In genomic region chr9:96136992-96137665, GRCh38 we compare ENCODE assay signal across 10 cellular contexts.
A peak's percentile ranks its signal among the peaks of the same experiment; 100 is the strongest.
DNase-seq lines count a peak whose midpoint lies in the region; ATAC-seq, FAIRE-seq and TF ChIP-seq lines count a peak whose summit lies in the region.
"Had no signal": no experiment of that assay in that cellular context is flagged by ENCODE, and none has a peak within 500 bp of the region (broad histone marks: within the 10 kb centered on the region; RNA-seq: fewer than 3 reads in every experiment).

No MANE protein-coding gene starts in this region.

- no peaks in the 10 kb centered on the region for H3K79me2 ChIP-seq in endothelial cell of umbilical vein (ENCODE audit: control insufficient read depth, insufficient read depth, low read length)

- no peaks in the 10 kb centered on the region for H4K20me1 ChIP-seq in endothelial cell of umbilical vein (replicated peaks; ENCODE audit: control insufficient read depth, extremely low read depth, insufficient read depth, low read length)

- H3K36me3 ChIP-seq in endothelial cell of umbilical vein (ENCODE audit: control insufficient read depth in 2 of 2, extremely low read depth in 1 of 2, insufficient read depth in 2 of 2, low read length in 2 of 2) (no peaks in the 10 kb centered on the region), pancreas (no peaks in the 10 kb centered on the region)

- dilution Hi-C loops in endothelial cell of umbilical vein (cut with MboI; ENCODE audit: extremely low pct_ligation_motif_present, low sequenced_read_pairs): no loop called here

- no peak overlapping the region for H3K9ac ChIP-seq in endothelial cell of umbilical vein (replicated peaks; ENCODE audit: extremely low read depth, insufficient read depth, low read length)

- BruUV-seq in endothelial cell of umbilical vein (replicated peaks; lab: Mats Ljungman, UMichigan): no TSS peak

- TF ChIP-seq CTCF in endothelial cell of umbilical vein (IDR thresholded peaks at IDR 0.05; ENCODE audit: extremely low read depth in 1 of 2, insufficient read depth in 1 of 2, low read depth in 1 of 2, low read length in 2 of 2): no peak
- no peak for TF ChIP-seq CTCF in pancreas (IDR thresholded peaks at IDR 0.05)

- H3K4me1 Mint-ChIP-seq in activated CD4-positive, alpha-beta T cell treated with anti-CD3 and anti-CD28 coated beads for 36 hours: peaks cover 7% of the 10 kb centered on the region

- FAIRE-seq in endothelial cell of umbilical vein (lab: Jason Lieb, UNC) (peak; percentile 70), pancreas (lab: Jason Lieb, UNC) (no peak)
- FAIRE-seq: colon had no signal

- POLR2A ChIA-PET in activated CD4-positive, alpha-beta T cell treated with anti-CD3 and anti-CD28 coated beads for 36 hours (lab: Charles Lee): no interaction called here
- POLR2A ChIA-PET in endothelial cell of umbilical vein (lab: Charles Lee): no interaction called here

- TF ChIP-seq POLR2A in endothelial cell of umbilical vein (IDR thresholded peaks at IDR 0.05; ENCODE audit: low read depth, low read length): no peak

- H3K27ac Mint-ChIP-seq in activated CD4-positive, alpha-beta T cell treated with anti-CD3 and anti-CD28 coated beads for 36 hours: no peak overlapping the region

- no peaks in the 10 kb centered on the region for H3K9me1 ChIP-seq in endothelial cell of umbilical vein (replicated peaks; ENCODE audit: control insufficient read depth, extremely low read depth, insufficient read depth, low read length)

- H2AFZ ChIP-seq in endothelial cell of umbilical vein (ENCODE audit: low read depth, low read length): peak overlapping the region; percentile 11

- intact Hi-C loops in activated CD4-positive, alpha-beta T cell treated with anti-CD3 and anti-CD28 coated beads for 36 hours (cut with DNase I, micrococcal nuclease): no loop called here
- intact Hi-C loops in endothelial cell of umbilical vein (cut with micrococcal nuclease): loop anchor here (10.0 kb wide), 1 partner anchor 822 kb away; the partner anchor contains the start of gene FANCC
- intact Hi-C loops in pancreas (cut with DNase I): no loop called here

- peak overlapping the region; percentile 32 for H3K4me2 ChIP-seq in endothelial cell of umbilical vein (ENCODE audit: insufficient read depth, low read length)

- H3K9me3 Mint-ChIP-seq in activated CD4-positive, alpha-beta T cell treated with anti-CD3 and anti-CD28 coated beads for 36 hours (ENCODE audit: low read depth): peaks cover 8% of the 10 kb centered on the region

- no peak overlapping the region for H3K4me3 Mint-ChIP-seq in activated CD4-positive, alpha-beta T cell treated with anti-CD3 and anti-CD28 coated beads for 36 hours

- H3K27me3 ChIP-seq in endothelial cell of umbilical vein (ENCODE audit: control insufficient read depth in 2 of 2, insufficient read depth in 2 of 2, low read length in 2 of 2): peaks cover 0 to 2% of the 10 kb centered on the region in 2 experiments
- H3K27me3 ChIP-seq in pancreas: no peaks in the 10 kb centered on the region

- WGBS in pancreas, 2 donors: 35 to 38% methylated on average over 8 of the region's 8 CpGs

- peaks cover 6% of the 10 kb centered on the region for H3K27me3 Mint-ChIP-seq in activated CD4-positive, alpha-beta T cell treated with anti-CD3 and anti-CD28 coated beads for 36 hours

- H3K36me3 Mint-ChIP-seq in activated CD4-positive, alpha-beta T cell treated with anti-CD3 and anti-CD28 coated beads for 36 hours (ENCODE audit: low read depth): no peaks in the 10 kb centered on the region

- CTCF ChIA-PET in activated CD4-positive, alpha-beta T cell treated with anti-CD3 and anti-CD28 coated beads for 36 hours (lab: Charles Lee): no interaction called here
- CTCF ChIA-PET in endothelial cell of umbilical vein (lab: Charles Lee): interaction anchor here (0.6 to 1.6 kb wide), 5 partner anchors 14 to 1009 kb away, joined by 3 to 5 read pairs (median 3); no protein-coding TSS in a partner anchor

- H3K4me1 ChIP-seq in endothelial cell of umbilical vein (ENCODE audit: control insufficient read depth, extremely low read depth, insufficient read depth, low read length): peaks cover 17% of the 10 kb centered on the region
- H3K4me1 ChIP-seq in pancreas: no peaks in the 10 kb centered on the region

- H3K27ac ChIP-seq in endothelial cell of umbilical vein (ENCODE audit: insufficient read depth, low read depth, low read length): no peak overlapping the region
- H3K27ac ChIP-seq in pancreas: peak overlapping the region in 3 of 4 donors; percentile 25 to 54 (median 50)

- no peak overlapping the region for H3K4me3 ChIP-seq in endothelial cell of umbilical vein (replicated peaks in 1 of 3; ENCODE audit: insufficient read depth in 1 of 3, low read depth in 1 of 3, low read length in 3 of 3)
- no peak overlapping the region for H3K4me3 ChIP-seq in pancreas

- no peaks in the 10 kb centered on the region for H3K9me3 ChIP-seq in endothelial cell of umbilical vein (replicated peaks; ENCODE audit: control insufficient read depth, insufficient read depth, low read length)
- H3K9me3 ChIP-seq in pancreas: no peaks in the 10 kb centered on the region

- ATAC-seq in activated CD4-positive, alpha-beta T cell treated with anti-CD3 and anti-CD28 coated beads for 36 hours: no peak
- ATAC-seq in HG02610 (IDR thresholded peaks at IDR 0.05; ENCODE audit: unreplicated experiment) (peak; percentile 95), pancreas (peak in 3 of 4 donors; percentile 72 to 87 (median 79))

- peak; percentile 24 for DNase-seq in activated CD4-positive, alpha-beta T cell treated with anti-CD3 and anti-CD28 coated beads for 36 hours
- no peak for DNase-seq in activated CD4-positive, alpha-beta T cell treated with anti-CD3 and anti-CD28 coated beads, Interleukin-2, amount 50 U/mL, for 48 hours
- peak; percentile 59 for DNase-seq in NOMO-1 treated with DMSO at 0.1 percent for 48 hours (lab: John Stamatoyannopoulos, UW; ENCODE audit: unreplicated experiment)
- peak; percentile 56 for DNase-seq in endothelial cell of umbilical vein (ENCODE audit: low read depth, low spot score)
- DNase-seq in pancreas: peak in 1 of 6 donors; percentile 25
- no peak for DNase-seq in activated CD4-positive, CD25-positive, alpha-beta regulatory T cell treated with anti-CD3 and anti-CD28 coated beads, Interleukin-2, amount 50 U/mL, for 72 hours
- DNase-seq in stimulated activated CD4-positive, alpha-beta T cell treated with anti-CD3 and anti-CD28 coated beads, Interleukin-2, amount 100 ng/mL, for 48 hours: no peak
- DNase-seq: DND-41 had no signal

TF ChIP-seq in endothelial cell of umbilical vein, 7 proteins besides CTCF, POLR2A, EP300 and RAD21:
- TF ChIP-seq FOS (IDR thresholded peaks at IDR 0.05; ENCODE audit: borderline replicate concordance, insufficient read depth, low read length) (no peak), EZH2 (IDR thresholded peaks at IDR 0.05; ENCODE audit: borderline replicate concordance, low read depth, low read length, severe bottlenecking) (no peak), GATA2 (IDR thresholded peaks at IDR 0.05; ENCODE audit: insufficient read depth, insufficient read length, low read depth, low read length) (no peak), MAX (IDR thresholded peaks at IDR 0.05; ENCODE audit: insufficient read depth, insufficient read length) (no peak), JUN (IDR thresholded peaks at IDR 0.05; ENCODE audit: borderline replicate concordance, insufficient read depth, insufficient read length, low read depth) (no peak), MYC (IDR thresholded peaks at IDR 0.05; ENCODE audit: low read depth, low read length) (no peak), POLR2AphosphoS5 (IDR thresholded peaks at IDR 0.05; ENCODE audit: insufficient read depth, low read depth, low read length) (no peak)
TF ChIP-seq in endothelial cell of umbilical vein: peak in this region for 0.

Comparison
In these comparisons a context has a peak if more than half of its experiments do, and no peak if none do; other contexts are left out.
1. DNase-seq: peak in activated CD4-positive, alpha-beta T cell treated with anti-CD3 and anti-CD28 coated beads for 36 hours (single experiment), NOMO-1 treated with DMSO at 0.1 percent for 48 hours (single experiment) and endothelial cell of umbilical vein (single experiment); none in activated CD4-positive, alpha-beta T cell treated with anti-CD3 and anti-CD28 coated beads, Interleukin-2, amount 50 U/mL, for 48 hours (0 of 2), activated CD4-positive, CD25-positive, alpha-beta regulatory T cell treated with anti-CD3 and anti-CD28 coated beads, Interleukin-2, amount 50 U/mL, for 72 hours (single experiment) and stimulated activated CD4-positive, alpha-beta T cell treated with anti-CD3 and anti-CD28 coated beads, Interleukin-2, amount 100 ng/mL, for 48 hours (0 of 2).